22 cellular contexts compared by ENCODE assay signal in genomic region chr20:2748551-2749342, GRCh38. TPM values are rescaled to one million over a fixed set of nuclear protein-coding genes. Genes with fewer than 3 reads are reported as not detected.
DNase-seq lines count a peak whose midpoint lies in the region; ATAC-seq and TF ChIP-seq lines count a peak whose summit lies in the region.
"Had no signal": no experiment of that assay in that cellular context is flagged by ENCODE, and none has a peak within 500 bp of the region (broad histone marks: within the 10 kb centered on the region; RNA-seq: fewer than 3 reads in every experiment).

No MANE protein-coding gene starts in this region.

- CTCF ChIA-PET in activated CD8-positive, alpha-beta T cell treated with anti-CD3 and anti-CD28 coated beads, Interleukin-2, amount 10 ng/mL, durations not matched to agents 7 days and 5 days (lab: Charles Lee) = interaction anchor here (1.7 kb wide), 2 partner anchors 19 to 61 kb away, joined by 3 to 4 read pairs; no protein-coding TSS in a partner anchor
- CTCF ChIA-PET in activated CD8-positive, alpha-beta T cell treated with anti-CD3 and anti-CD28 coated beads for 36 hours (lab: Charles Lee) = interaction anchor here (1.1 kb wide), 1 partner anchor 61 kb away, joined by 3 read pairs; no protein-coding TSS in a partner anchor

- no peaks in the 10 kb centered on the region for H4K20me1 ChIP-seq in Karpas-422 (ENCODE audit: insufficient read depth, low read depth, low read length)

- H3K27ac ChIP-seq in Karpas-422 (ENCODE audit: low read length) (peak overlapping the region; percentile 95), endodermal cell (ENCODE audit: low read depth, low read length) (no peak overlapping the region)
- H3K27ac ChIP-seq: left lung, testis, WERI-Rb-1 had no signal

- no peak overlapping the region for H2AFZ ChIP-seq in Karpas-422 (ENCODE audit: low read length)

- H3K27me3 ChIP-seq in Karpas-422 (ENCODE audit: low read length) = no peaks in the 10 kb centered on the region
- H3K27me3 ChIP-seq in endodermal cell (ENCODE audit: control insufficient read depth, insufficient read depth, low read length, poor library complexity, severe bottlenecking) = peaks cover 94% of the 10 kb centered on the region
- H3K27me3 ChIP-seq: testis had no signal

- H3K4me1 ChIP-seq in Karpas-422 (ENCODE audit: low read length) (peaks cover 94% of the 10 kb centered on the region), endodermal cell (ENCODE audit: control insufficient read depth, insufficient read depth, low read length) (no peaks in the 10 kb centered on the region)

- H3K4me3 Mint-ChIP-seq in activated CD8-positive, alpha-beta T cell treated with anti-CD3 and anti-CD28 coated beads, Interleukin-2, amount 10 ng/mL, durations not matched to agents 7 days and 5 days = no peak overlapping the region
- no peak overlapping the region for H3K4me3 Mint-ChIP-seq in activated CD8-positive, alpha-beta T cell treated with anti-CD3 and anti-CD28 coated beads for 36 hours
- H3K4me3 Mint-ChIP-seq in endodermal cell = no peak overlapping the region
- H3K4me3 Mint-ChIP-seq: nephron; stimulated activated memory B cell treated with anti-CD40 and anti-IgM and Interleukin-4, amounts not matched to agents 10 μg/mL and 1 μg/mL and 100 μg/mL, for 72 hours had no signal

- WGBS in endodermal cell (ENCODE audit: insufficient coverage in 1 of 2, insufficient read length in 1 of 2), 2 experiments = 17 to 23% methylated on average over 4 to 10 of the region's 10 CpGs

- H3K27ac Mint-ChIP-seq in activated CD8-positive, alpha-beta T cell treated with anti-CD3 and anti-CD28 coated beads, Interleukin-2, amount 10 ng/mL, durations not matched to agents 7 days and 5 days = no peak overlapping the region
- no peak overlapping the region for H3K27ac Mint-ChIP-seq in activated CD8-positive, alpha-beta T cell treated with anti-CD3 and anti-CD28 coated beads for 36 hours
- no peak overlapping the region for H3K27ac Mint-ChIP-seq in endodermal cell
- H3K27ac Mint-ChIP-seq: nephron; stimulated activated memory B cell treated with anti-CD40 and anti-IgM and Interleukin-4, amounts not matched to agents 10 μg/mL and 1 μg/mL and 100 μg/mL, for 72 hours had no signal

- H3K36me3 ChIP-seq in Karpas-422 (ENCODE audit: insufficient read depth, low read length) (no peaks in the 10 kb centered on the region), endodermal cell (ENCODE audit: control insufficient read depth, insufficient read depth, low read length) (no peaks in the 10 kb centered on the region)
- H3K36me3 ChIP-seq: left lung, WERI-Rb-1 had no signal

- DNase-seq in activated CD8-positive, alpha-beta T cell treated with anti-CD3 and anti-CD28 coated beads, Interleukin-2, amount 10 ng/mL, durations not matched to agents 7 days and 5 days = peak; percentile 20
- DNase-seq in activated CD8-positive, alpha-beta T cell treated with anti-CD3 and anti-CD28 coated beads for 36 hours = no peak
- DNase-seq in Karpas-422 (peak; percentile 98), endodermal cell (peak; percentile 82), DMS153 treated with DMSO at 0.1 percent for 48 hours (lab: John Stamatoyannopoulos, UW; ENCODE audit: unreplicated experiment) (no peak), 8988T (no peak)
- DNase-seq in stimulated activated CD8-positive, alpha-beta memory T cell treated with anti-CD3 and anti-CD28 coated beads, Interleukin-4, amount 100 ng/mL, for 48 hours = peak; percentile 21
- DNase-seq: activated CD4-positive, alpha-beta T cell treated with anti-CD3 and anti-CD28 coated beads, Interleukin-2, amount 50 U/mL, for 48 hours; CD4-positive, CD25-positive, alpha-beta regulatory T cell; DMS79; effector memory CD4-positive, alpha-beta T cell; NCI-H146; posterior cingulate gyrus; SK-N-SH; testis; WERI-Rb-1 had no signal

- H3K36me3 Mint-ChIP-seq in activated CD8-positive, alpha-beta T cell treated with anti-CD3 and anti-CD28 coated beads, Interleukin-2, amount 10 ng/mL, durations not matched to agents 7 days and 5 days (ENCODE audit: low read depth) = no peaks in the 10 kb centered on the region
- H3K36me3 Mint-ChIP-seq in activated CD8-positive, alpha-beta T cell treated with anti-CD3 and anti-CD28 coated beads for 36 hours (ENCODE audit: low read depth) = no peaks in the 10 kb centered on the region
- no peaks in the 10 kb centered on the region for H3K36me3 Mint-ChIP-seq in endodermal cell (ENCODE audit: low read depth)
- H3K36me3 Mint-ChIP-seq: CD4-positive, CD25-positive, alpha-beta regulatory T cell; stimulated activated memory B cell treated with anti-CD40 and anti-IgM and Interleukin-4, amounts not matched to agents 10 μg/mL and 1 μg/mL and 100 μg/mL, for 72 hours had no signal

- peak overlapping the region; percentile 67 for H3K4me2 ChIP-seq in Karpas-422 (ENCODE audit: low read depth, low read length, poor library complexity, severe bottlenecking)
- H3K4me2 ChIP-seq: SK-N-SH had no signal

- H3K4me3 ChIP-seq in Karpas-422 (ENCODE audit: low read length) (peak overlapping the region; percentile 46; the same call in 1 of the 2 replicates), endodermal cell (ENCODE audit: low read length) (no peak overlapping the region)
- H3K4me3 ChIP-seq: left lung, testis had no signal

- peaks cover 40% of the 10 kb centered on the region for H3K27me3 Mint-ChIP-seq in activated CD8-positive, alpha-beta T cell treated with anti-CD3 and anti-CD28 coated beads, Interleukin-2, amount 10 ng/mL, durations not matched to agents 7 days and 5 days (ENCODE audit: low read depth)
- peaks cover 21% of the 10 kb centered on the region for H3K27me3 Mint-ChIP-seq in activated CD8-positive, alpha-beta T cell treated with anti-CD3 and anti-CD28 coated beads for 36 hours
- H3K27me3 Mint-ChIP-seq in endodermal cell (ENCODE audit: insufficient read depth) = peaks cover 89% of the 10 kb centered on the region

- ATAC-seq in activated CD8-positive, alpha-beta T cell treated with anti-CD3 and anti-CD28 coated beads, Interleukin-2, amount 10 ng/mL, durations not matched to agents 7 days and 5 days = no peak
- ATAC-seq in activated CD8-positive, alpha-beta T cell treated with anti-CD3 and anti-CD28 coated beads for 36 hours = no peak
- ATAC-seq in GM18520 (IDR thresholded peaks at IDR 0.05; ENCODE audit: unreplicated experiment) = no peak
- ATAC-seq: HCT116, left lung had no signal

- H3K9me3 Mint-ChIP-seq in activated CD8-positive, alpha-beta T cell treated with anti-CD3 and anti-CD28 coated beads, Interleukin-2, amount 10 ng/mL, durations not matched to agents 7 days and 5 days (ENCODE audit: insufficient read depth) = no peaks in the 10 kb centered on the region
- no peaks in the 10 kb centered on the region for H3K9me3 Mint-ChIP-seq in activated CD8-positive, alpha-beta T cell treated with anti-CD3 and anti-CD28 coated beads for 36 hours
- H3K9me3 Mint-ChIP-seq in endodermal cell = no peaks in the 10 kb centered on the region
- H3K9me3 Mint-ChIP-seq: CD4-positive, CD25-positive, alpha-beta regulatory T cell; nephron had no signal

- no peaks in the 10 kb centered on the region for H3K9me2 ChIP-seq in Karpas-422 (replicated peaks; ENCODE audit: insufficient read depth, low read length)
- H3K9me2 ChIP-seq: SK-N-SH had no signal

- no peaks in the 10 kb centered on the region for H3K79me2 ChIP-seq in Karpas-422 (ENCODE audit: low read length)

- no peaks in the 10 kb centered on the region for H3K9me3 ChIP-seq in Karpas-422 (ENCODE audit: low read length)
- H3K9me3 ChIP-seq in endodermal cell (ENCODE audit: control insufficient read depth, low read length) = no peaks in the 10 kb centered on the region
- H3K9me3 ChIP-seq: left lung, SK-N-SH, testis had no signal

- TF ChIP-seq CTCF in activated CD8-positive, alpha-beta T cell treated with anti-CD3 and anti-CD28 coated beads for 36 hours (IDR thresholded peaks at IDR 0.05) = no peak
- no peak for TF ChIP-seq CTCF in endodermal cell (conservative IDR thresholded peaks at IDR 0.05)

- POLR2A ChIA-PET in activated CD8-positive, alpha-beta T cell treated with anti-CD3 and anti-CD28 coated beads, Interleukin-2, amount 10 ng/mL, durations not matched to agents 7 days and 5 days (lab: Charles Lee) = no interaction called here
- POLR2A ChIA-PET in activated CD8-positive, alpha-beta T cell treated with anti-CD3 and anti-CD28 coated beads for 36 hours (lab: Charles Lee) = interaction anchor here (1.4 kb wide), 1 partner anchor 19 kb away, joined by 4 read pairs; no protein-coding TSS in a partner anchor

- H3K9ac ChIP-seq in Karpas-422 (ENCODE audit: low read length) (peak overlapping the region; percentile 73), endodermal cell (ENCODE audit: extremely low read depth, low read length, poor library complexity, severe bottlenecking) (no peak overlapping the region)
- H3K9ac ChIP-seq: SK-N-SH had no signal

- intact Hi-C loops in activated CD8-positive, alpha-beta T cell treated with anti-CD3 and anti-CD28 coated beads for 36 hours (cut with micrococcal nuclease) = no loop called here

- peaks cover 18% of the 10 kb centered on the region for H3K4me1 Mint-ChIP-seq in activated CD8-positive, alpha-beta T cell treated with anti-CD3 and anti-CD28 coated beads, Interleukin-2, amount 10 ng/mL, durations not matched to agents 7 days and 5 days (ENCODE audit: low read depth)
- peaks cover 31% of the 10 kb centered on the region for H3K4me1 Mint-ChIP-seq in activated CD8-positive, alpha-beta T cell treated with anti-CD3 and anti-CD28 coated beads for 36 hours (ENCODE audit: low read depth)
- H3K4me1 Mint-ChIP-seq in endodermal cell = peaks cover 13% of the 10 kb centered on the region

RNA-seq across cellular contexts. Expression of gene CPXM1, which starts 51.7 kb away (rescaled TPM):
- under 1 TPM; 0.11 to 0.26 TPM for total RNA-seq in activated CD8-positive, alpha-beta T cell treated with anti-CD3 and anti-CD28 coated beads, Interleukin-2, amount 10 ng/mL, durations not matched to agents 7 days and 5 days
- total RNA-seq in activated CD8-positive, alpha-beta T cell treated with anti-CD3 and anti-CD28 coated beads for 36 hours = 1 to 10 TPM; 2.0 to 2.9 TPM
- not detected in 2 replicates for total RNA-seq in Karpas-422 (2014; rRNA removed; shearing (Covaris generic); ENCODE audit: low replicate concordance)
- 100 to 1,000 TPM in 1 of 2 donors, 10 to 100 TPM in 1; 80.1 to 106 TPM for total RNA-seq in endodermal cell
- polyA plus RNA-seq in endodermal cell (2013, experiment 1 of 2) = 174 TPM
- 158 TPM for polyA plus RNA-seq in endodermal cell (2013, experiment 2 of 2)
- total RNA-seq: RPMI7951 had no signal

RNA-seq across cellular contexts. Expression of gene EBF4, which starts 56.2 kb away (rescaled TPM):
- total RNA-seq in activated CD8-positive, alpha-beta T cell treated with anti-CD3 and anti-CD28 coated beads, Interleukin-2, amount 10 ng/mL, durations not matched to agents 7 days and 5 days = not detected
- total RNA-seq in activated CD8-positive, alpha-beta T cell treated with anti-CD3 and anti-CD28 coated beads for 36 hours = 1 to 10 TPM; 1.1 to 1.2 TPM
- total RNA-seq in Karpas-422 (2014; rRNA removed; shearing (Covaris generic); ENCODE audit: low replicate concordance) = 6.5 and 12.8 TPM in 2 replicates
- total RNA-seq in endodermal cell = 10 to 100 TPM in 1 of 2 donors, 1 to 10 TPM in 1; 6.4 to 12.1 TPM
- polyA plus RNA-seq in endodermal cell (2013, experiment 1 of 2) = 17.5 TPM
- 16.1 TPM for polyA plus RNA-seq in endodermal cell (2013, experiment 2 of 2)
- total RNA-seq: RPMI7951 had no signal

Comparison
In these comparisons a context has a peak if more than half of its experiments do, and no peak if none do; other contexts are left out.
1. DNase-seq: peak in activated CD8-positive, alpha-beta T cell treated with anti-CD3 and anti-CD28 coated beads, Interleukin-2, amount 10 ng/mL, durations not matched to agents 7 days and 5 days (single experiment), Karpas-422 (single experiment), endodermal cell (single experiment) and stimulated activated CD8-positive, alpha-beta memory T cell treated with anti-CD3 and anti-CD28 coated beads, Interleukin-4, amount 100 ng/mL, for 48 hours (single experiment); none in activated CD8-positive, alpha-beta T cell treated with anti-CD3 and anti-CD28 coated beads for 36 hours (single experiment), DMS153 treated with DMSO at 0.1 percent for 48 hours (single experiment) and 8988T (single experiment).
2. RNA of gene CPXM1, which starts 51.7 kb away (total RNA-seq): 80.1 to 106 TPM in endodermal cell; 2.0 to 2.9 TPM in activated CD8-positive, alpha-beta T cell treated with anti-CD3 and anti-CD28 coated beads for 36 hours, 0.11 to 0.26 TPM in activated CD8-positive, alpha-beta T cell treated with anti-CD3 and anti-CD28 coated beads, Interleukin-2, amount 10 ng/mL, durations not matched to agents 7 days and 5 days and not detected in Karpas-422; every median in the first group is over 10 times any median in the second.